17 cellular contexts compared by ENCODE assay signal in the genomic region with DNA sequence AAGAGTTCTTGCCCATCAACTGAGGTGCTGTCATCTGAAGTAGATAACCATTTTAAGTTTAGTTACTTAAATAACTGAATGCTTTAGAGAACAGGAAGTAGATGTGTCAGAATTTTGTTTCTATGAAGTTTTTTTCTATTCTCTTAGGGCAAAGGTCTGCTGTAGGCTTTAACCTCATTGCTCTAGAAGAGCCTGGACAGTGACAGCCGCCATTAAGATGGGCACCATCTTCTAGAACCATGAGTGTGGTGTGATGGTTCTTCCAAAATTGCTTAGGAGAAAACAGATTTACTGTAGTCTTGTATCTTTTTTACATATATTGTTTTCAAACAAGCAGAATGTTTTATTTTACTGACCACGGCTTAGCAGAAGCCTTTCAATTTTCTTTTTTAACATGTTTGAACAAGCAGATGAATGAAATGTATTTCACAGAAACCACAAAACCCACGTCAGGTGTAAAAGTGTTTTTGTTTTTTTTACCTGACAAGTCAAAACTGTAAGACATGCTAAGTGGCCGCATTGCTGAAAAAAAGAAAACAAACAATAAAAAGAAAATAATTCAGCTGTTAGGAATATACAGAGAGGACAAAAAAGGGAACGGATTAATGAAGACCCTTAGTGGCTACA.
"Had no signal": no experiment of that assay in that cellular context is flagged by ENCODE, and none has a peak within 500 bp of the region (broad histone marks: within the 10 kb centered on the region; RNA-seq: fewer than 3 reads in every experiment).

No MANE protein-coding gene starts in this region.

- H3K4me1 ChIP-seq: testis, transverse colon had no signal

- FAIRE-seq: frontal cortex had no signal

- ATAC-seq: esophagus mucosa; heart left ventricle; naive thymus-derived CD4-positive, alpha-beta T cell; sciatic nerve; stimulated activated naive B cell treated with anti-CD40 and anti-IgM and Interleukin-4, amounts not matched to agents 10 μg/mL and 1 μg/mL and 100 μg/mL, for 72 hours; stimulated activated naive CD8-positive, alpha-beta T cell treated with anti-CD3 and anti-CD28 coated beads, Interleukin-15, amount 100 ng/mL, for 72 hours had no signal

- DNase-seq: effector CD8-positive, alpha-beta T cell; heart left ventricle; hippocampal formation; kidney glomerular epithelial cell; naive thymus-derived CD4-positive, alpha-beta T cell; posterior cingulate gyrus; stimulated activated CD4-positive, alpha-beta T cell treated with anti-CD3 and anti-CD28 coated beads, Interleukin-2, amount 100 ng/mL, for 24 hours; stimulated activated CD4-positive, alpha-beta T cell treated with anti-CD3 and anti-CD28 coated beads, Interleukin-4, amount 100 ng/mL, for 4 hours; stimulated activated naive B cell treated with anti-CD40 and anti-IgM and Interleukin-4, amounts not matched to agents 10 μg/mL and 1 μg/mL and 100 μg/mL, for 72 hours; stimulated activated naive CD8-positive, alpha-beta T cell treated with anti-CD3 and anti-CD28 coated beads, Interleukin-15, amount 100 ng/mL, for 72 hours; testis; transverse colon had no signal

- H3K27ac Mint-ChIP-seq: naive thymus-derived CD4-positive, alpha-beta T cell; stimulated activated naive B cell treated with anti-CD40 and anti-IgM and Interleukin-4, amounts not matched to agents 10 μg/mL and 1 μg/mL and 100 μg/mL, for 72 hours had no signal

- H3K36me3 Mint-ChIP-seq: stimulated activated naive B cell treated with anti-CD40 and anti-IgM and Interleukin-4, amounts not matched to agents 10 μg/mL and 1 μg/mL and 100 μg/mL, for 72 hours had no signal

- H3K4me3 ChIP-seq: coronary artery, heart left ventricle, testis, transverse colon had no signal

- H3K36me3 ChIP-seq: neutrophil, transverse colon had no signal

- H3K27ac ChIP-seq: coronary artery, heart left ventricle, neutrophil, testis, transverse colon had no signal

- H3K9me3 Mint-ChIP-seq: naive thymus-derived CD4-positive, alpha-beta T cell; stimulated activated naive B cell treated with anti-CD40 and anti-IgM and Interleukin-4, amounts not matched to agents 10 μg/mL and 1 μg/mL and 100 μg/mL, for 72 hours; stimulated activated naive CD8-positive, alpha-beta T cell treated with anti-CD3 and anti-CD28 coated beads, Interleukin-15, amount 100 ng/mL, for 72 hours had no signal

- H3K27me3 Mint-ChIP-seq: stimulated activated naive B cell treated with anti-CD40 and anti-IgM and Interleukin-4, amounts not matched to agents 10 μg/mL and 1 μg/mL and 100 μg/mL, for 72 hours; stimulated activated naive CD8-positive, alpha-beta T cell treated with anti-CD3 and anti-CD28 coated beads, Interleukin-15, amount 100 ng/mL, for 72 hours had no signal

- H3K4me3 Mint-ChIP-seq: naive thymus-derived CD4-positive, alpha-beta T cell; stimulated activated naive B cell treated with anti-CD40 and anti-IgM and Interleukin-4, amounts not matched to agents 10 μg/mL and 1 μg/mL and 100 μg/mL, for 72 hours; stimulated activated naive CD8-positive, alpha-beta T cell treated with anti-CD3 and anti-CD28 coated beads, Interleukin-15, amount 100 ng/mL, for 72 hours had no signal

- H3K27me3 ChIP-seq: heart left ventricle, neutrophil, testis, transverse colon had no signal

- H3K4me1 Mint-ChIP-seq: stimulated activated naive B cell treated with anti-CD40 and anti-IgM and Interleukin-4, amounts not matched to agents 10 μg/mL and 1 μg/mL and 100 μg/mL, for 72 hours had no signal

- H3K9me3 ChIP-seq: heart left ventricle, neutrophil, testis, transverse colon had no signal
